In genomic region chr9:128552744-128553221, GRCh38 we compare ENCODE assay signal across 8 cellular contexts. TPM values are rescaled to one million over a fixed set of nuclear protein-coding genes. Genes with fewer than 3 reads are reported as not detected.
DNase-seq lines count a peak whose midpoint lies in the region; ATAC-seq and TF ChIP-seq lines count a peak whose summit lies in the region.

No MANE protein-coding gene starts in this region.

- peak; percentile 10 for ATAC-seq in gastroesophageal sphincter

- H3K27me3 ChIP-seq in gastroesophageal sphincter (no peaks in the 10 kb centered on the region), neuronal stem cell (ENCODE audit: control insufficient read depth in 3 of 3, insufficient read depth in 3 of 3, low read depth in 1 of 3, low read length in 3 of 3) (no peaks in the 10 kb centered on the region), tibial nerve (no peaks in the 10 kb centered on the region)

- TF ChIP-seq POLR2A in gastroesophageal sphincter (IDR thresholded peaks at IDR 0.05), result no peak
- no peak for TF ChIP-seq POLR2A in tibial nerve (IDR thresholded peaks at IDR 0.05)

- H3K23ac ChIP-seq in neuronal stem cell (ENCODE audit: low read depth, low read length, poor library complexity), result peak overlapping the region; percentile 100

- peak overlapping the region; percentile 65 to 87 for H3K4me3 ChIP-seq in gastroesophageal sphincter
- H3K4me3 ChIP-seq in neuronal stem cell (ENCODE audit: low read length in 2 of 2), result peak overlapping the region; percentile 79 to 94
- H3K4me3 ChIP-seq in tibial nerve, result peak overlapping the region; percentile 82 to 98 (median 89)

- H2BK15ac ChIP-seq in neuronal stem cell (ENCODE audit: low read length), result peak overlapping the region; percentile 30

- no peak for TF ChIP-seq EP300 in gastroesophageal sphincter (IDR thresholded peaks at IDR 0.05)
- no peak for TF ChIP-seq EP300 in tibial nerve (IDR thresholded peaks at IDR 0.05)

- H2BK120ac ChIP-seq in neuronal stem cell (ENCODE audit: low read depth, low read length), result no peak overlapping the region

- no peak overlapping the region for H4K8ac ChIP-seq in neuronal stem cell (ENCODE audit: low read depth, low read length)

- H4K91ac ChIP-seq in neuronal stem cell (ENCODE audit: low read depth, low read length, poor library complexity), result no peak overlapping the region

- H3K4me1 ChIP-seq in gastroesophageal sphincter (peaks cover 18 to 78% (median 34%) of the 10 kb centered on the region in 3 donors), neuronal stem cell (ENCODE audit: control insufficient read depth in 2 of 2, insufficient read depth in 1 of 2, low read depth in 1 of 2, low read length in 2 of 2) (peaks cover 15 to 38% of the 10 kb centered on the region in 2 donors), tibial nerve (peaks cover 0 to 69% (median 53%) of the 10 kb centered on the region in 4 donors)

- peak; percentile 40 to 72 for DNase-seq in NCI-H524 (lab: John Stamatoyannopoulos, UW)
- no peak for DNase-seq in NCI-H524 treated with DMSO at 0.1 percent for 48 hours (lab: John Stamatoyannopoulos, UW)
- peak; percentile 23 for DNase-seq in HCEC 1CT
- peak; percentile 15 for DNase-seq in MV-4-11 (lab: John Stamatoyannopoulos, UW)
- peak; percentile 14 for DNase-seq in activated CD8-positive, alpha-beta memory T cell treated with anti-CD3 and anti-CD28 coated beads, Interleukin-2, amount 50 U/mL, for 1 hour (ENCODE audit: extremely low read depth)
- peak; percentile 53 for DNase-seq in neuronal stem cell (ENCODE audit: low spot score)
- no peak for DNase-seq in tibial nerve (ENCODE audit: low spot score in 2 of 2)

- peak overlapping the region; percentile 93 for H3K9ac ChIP-seq in neuronal stem cell (ENCODE audit: low read depth, low read length, poor library complexity)

- H2BK5ac ChIP-seq in neuronal stem cell (ENCODE audit: low read length), result peak overlapping the region; percentile 93

- H3K4me2 ChIP-seq in neuronal stem cell (ENCODE audit: insufficient read depth, low read length, poor library complexity, severe bottlenecking), result peak overlapping the region; percentile 58

- H3K18ac ChIP-seq in neuronal stem cell (ENCODE audit: low read length), result peak overlapping the region; percentile 94

- TF ChIP-seq CTCF in gastroesophageal sphincter (IDR thresholded peaks at IDR 0.05) (no peak), tibial nerve (IDR thresholded peaks at IDR 0.05) (no peak)

- peak overlapping the region; percentile 81 for H2AFZ ChIP-seq in neuronal stem cell (ENCODE audit: low read length)

- H3K79me1 ChIP-seq in neuronal stem cell (ENCODE audit: low read depth, low read length), result no peaks in the 10 kb centered on the region

- H2BK12ac ChIP-seq in neuronal stem cell (ENCODE audit: low read length), result no peak overlapping the region

- H3K4ac ChIP-seq in neuronal stem cell (ENCODE audit: low read length), result no peak overlapping the region

- H3K14ac ChIP-seq in neuronal stem cell (ENCODE audit: low read length), result no peak overlapping the region

- 0% methylated on average over 4 of the region's 54 CpGs; no CpG with 5 or more reads in 1 of the 2 donors for WGBS in gastroesophageal sphincter (ENCODE audit: low coverage in 1 of 2), 2 donors
- WGBS in neuronal stem cell (ENCODE audit: extremely low coverage in 2 of 2, insufficient read length in 2 of 2, insufficient replicate concordance in 1 of 2), 2 donors, result no CpG with 5 or more reads among the region's 54 CpGs
- 0 to 1% methylated on average over 19 to 37 of the region's 54 CpGs for WGBS in tibial nerve, 2 donors

- H3K27ac ChIP-seq in gastroesophageal sphincter (peak overlapping the region; percentile 88 to 100 (median 98)), neuronal stem cell (replicated peaks; ENCODE audit: low read length) (peak overlapping the region; percentile 73), tibial nerve (peak overlapping the region; percentile 93 to 98 (median 96))

- H2AK5ac ChIP-seq in neuronal stem cell (ENCODE audit: low read depth, low read length), result no peak overlapping the region

- no peaks in the 10 kb centered on the region for H3K36me3 ChIP-seq in gastroesophageal sphincter
- no peaks in the 10 kb centered on the region for H3K36me3 ChIP-seq in neuronal stem cell (replicated peaks in 1 of 2; ENCODE audit: control insufficient read depth in 2 of 2, insufficient read depth in 2 of 2, low read length in 2 of 2)
- no peaks in the 10 kb centered on the region for H3K36me3 ChIP-seq in tibial nerve

- H3K9me3 ChIP-seq in gastroesophageal sphincter, result no peaks in the 10 kb centered on the region
- no peaks in the 10 kb centered on the region for H3K9me3 ChIP-seq in neuronal stem cell (replicated peaks in 1 of 2; ENCODE audit: control insufficient read depth in 2 of 2, insufficient read depth in 1 of 2, low read depth in 1 of 2, low read length in 2 of 2)
- no peaks in the 10 kb centered on the region for H3K9me3 ChIP-seq in tibial nerve

RNA-seq across cellular contexts. Expression of gene SPTAN1, which starts 0.4 kb away (rescaled TPM):
- 100 to 1,000 TPM; 223 to 390 (median 286) TPM for total RNA-seq in gastroesophageal sphincter
- polyA plus RNA-seq in neuronal stem cell (2013, experiment 1 of 2), result 68.7 TPM
- polyA plus RNA-seq in neuronal stem cell (2013, experiment 2 of 2), result 64.6 TPM
- 100 to 1,000 TPM; 491 to 540 (median 508) TPM for total RNA-seq in tibial nerve

RNA-seq across cellular contexts. Expression of gene GLE1, which starts 48.3 kb away (rescaled TPM):
- total RNA-seq in gastroesophageal sphincter (10 to 100 TPM; 18.7 to 32.4 (median 26.9) TPM), tibial nerve (10 to 100 TPM; 24.5 to 30.4 (median 28.8) TPM)
- polyA plus RNA-seq in neuronal stem cell (2013, experiment 1 of 2), result 12.1 TPM
- 11.8 TPM for polyA plus RNA-seq in neuronal stem cell (2013, experiment 2 of 2)

Comparison
In these comparisons a context has a peak if more than half of its experiments do, and no peak if none do; other contexts are left out.
1. DNase-seq: peak in NCI-H524 (2 of 2), HCEC 1CT (single experiment), MV-4-11 (single experiment), activated CD8-positive, alpha-beta memory T cell treated with anti-CD3 and anti-CD28 coated beads, Interleukin-2, amount 50 U/mL, for 1 hour (single experiment) and neuronal stem cell (single experiment); none in NCI-H524 treated with DMSO at 0.1 percent for 48 hours (single experiment) and tibial nerve (0 of 2).
2. Peak in every context shown above with its lines, with median percentiles within 50 percentile points of each other: H3K27ac ChIP-seq and H3K4me3 ChIP-seq.